Comparison of ENCODE assay signal across 14 cellular contexts in the genomic region with DNA sequence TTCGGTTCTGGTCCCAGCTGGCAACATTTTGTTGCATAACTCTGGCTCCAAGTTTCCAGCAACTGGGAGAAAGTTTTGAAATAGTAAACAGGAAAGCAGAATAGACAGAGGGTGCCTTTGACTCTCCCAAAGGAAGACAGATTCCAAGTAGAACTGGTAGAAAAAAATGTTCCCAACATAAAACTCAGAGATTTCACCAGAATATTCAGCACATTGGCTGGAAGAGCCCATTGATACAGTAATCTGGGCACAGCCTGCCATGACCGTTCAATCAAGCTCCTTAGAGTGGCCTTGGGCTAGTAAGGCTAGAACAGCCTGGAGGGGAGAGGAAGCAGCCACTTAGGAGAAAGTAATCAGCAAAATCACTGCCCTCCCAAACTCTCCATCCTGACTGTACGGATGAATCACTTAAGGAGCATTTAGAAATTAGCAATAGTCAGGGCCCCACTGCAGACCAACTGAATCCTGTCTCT.
DNase-seq lines count a peak whose midpoint lies in the region; ATAC-seq and TF ChIP-seq lines count a peak whose summit lies in the region.
"Had no signal": no experiment of that assay in that cellular context is flagged by ENCODE, and none has a peak within 500 bp of the region (broad histone marks: within the 10 kb centered on the region; RNA-seq: fewer than 3 reads in every experiment).

No MANE protein-coding gene starts in this region.

- no peaks in the 10 kb centered on the region for H3K4me1 Mint-ChIP-seq in GM23338

- intact Hi-C loops in left cardiac atrium (cut with DNase I) = loop anchor here in 1 of 2 donors (10.0 kb wide), 1 partner anchor 216 kb away; a partner anchor contains a TSS
- intact Hi-C loops in sigmoid colon (cut with DNase I) = no loop called here

- peaks cover 0 to 11% (median 8%) of the 10 kb centered on the region in 4 donors for H3K4me1 ChIP-seq in sigmoid colon
- no peaks in the 10 kb centered on the region for H3K4me1 ChIP-seq in GM23338 (ENCODE audit: insufficient read depth)

- ATAC-seq in left cardiac atrium = peak; percentile 67 to 72
- ATAC-seq in GM21529 (IDR thresholded peaks at IDR 0.05; ENCODE audit: unreplicated experiment) = no peak
- no peak for ATAC-seq in HG03469 (IDR thresholded peaks at IDR 0.05; ENCODE audit: unreplicated experiment)
- no peak for ATAC-seq in GM23338

- TF ChIP-seq CTCF in sigmoid colon (IDR thresholded peaks at IDR 0.05) (no peak), GM23338 (conservative IDR thresholded peaks at IDR 0.05; ENCODE audit: low read depth in 2 of 2) (no peak)

- H3K4me3 ChIP-seq in sigmoid colon (no peak overlapping the region), GM23338 (no peak overlapping the region)

- no peaks in the 10 kb centered on the region for H3K36me3 ChIP-seq in sigmoid colon
- no peaks in the 10 kb centered on the region for H3K36me3 ChIP-seq in GM23338 (ENCODE audit: insufficient read depth)

- H3K36me3 Mint-ChIP-seq in GM23338 (ENCODE audit: low read depth) = peaks cover 13% of the 10 kb centered on the region

- no peaks in the 10 kb centered on the region for H3K9me3 ChIP-seq in sigmoid colon

- no peaks in the 10 kb centered on the region for H4K20me1 ChIP-seq in GM23338 (replicated peaks; ENCODE audit: insufficient read depth)

- H3K27ac Mint-ChIP-seq in GM23338 = no peak overlapping the region

- H3K27me3 Mint-ChIP-seq in GM23338 (ENCODE audit: insufficient read depth, low read depth, poor library complexity) = no peaks in the 10 kb centered on the region

- TF ChIP-seq POLR2A in sigmoid colon (IDR thresholded peaks at IDR 0.05) = no peak

- no peaks in the 10 kb centered on the region for H3K79me2 ChIP-seq in GM23338 (replicated peaks; ENCODE audit: insufficient read depth)

- H3K4me3 Mint-ChIP-seq in GM23338 = no peak overlapping the region

- H3K9me3 Mint-ChIP-seq in GM23338 = peaks cover 20% of the 10 kb centered on the region

- WGBS in sigmoid colon, 2 donors = 73 to 74% methylated on average over 3 of the region's 3 CpGs

- H3K4me2 ChIP-seq in GM23338 = no peak overlapping the region

- TF ChIP-seq EP300 in sigmoid colon (IDR thresholded peaks at IDR 0.05) = peak in 1 of 4 donors; percentile 10

- peak overlapping the region; percentile 61 to 65 (median 64) for H3K27ac ChIP-seq in sigmoid colon
- H3K27ac ChIP-seq in GM23338 (ENCODE audit: low read depth) = no peak overlapping the region
- H3K27ac ChIP-seq: C4-2B had no signal

- H3K9me2 ChIP-seq in GM23338 (ENCODE audit: insufficient read depth) = peaks cover 4% of the 10 kb centered on the region; the same call in 1 of the 2 replicates

- peak; percentile 89 for DNase-seq in EH (ENCODE audit: low read depth)
- peak; percentile 44 for DNase-seq in astrocyte of the hippocampus (ENCODE audit: low read depth, low spot score)
- no peak for DNase-seq in left cardiac atrium
- DNase-seq in sigmoid colon = no peak
- no peak for DNase-seq in NCI-H526 (lab: John Stamatoyannopoulos, UW)
- DNase-seq in GM23338 (ENCODE audit: low spot score) = no peak
- DNase-seq: activated T-cell treated with anti-CD3 and anti-CD28 coated beads, Interleukin-2, amount 50 U/mL, for 48 hours; effector CD4-positive, alpha-beta T cell; Kasumi-1; NCI-H748 treated with DMSO at 0.1 percent for 48 hours; stimulated activated CD4-positive, alpha-beta T cell treated with anti-CD3 and anti-CD28 coated beads, Interleukin-2, amount 100 ng/mL, for 48 hours had no signal

- H3K27me3 ChIP-seq in sigmoid colon (no peaks in the 10 kb centered on the region), GM23338 (ENCODE audit: insufficient read depth) (no peaks in the 10 kb centered on the region)

- no peaks in the 10 kb centered on the region for H3F3A ChIP-seq in GM23338 (replicated peaks; ENCODE audit: low read depth)

- H2AFZ ChIP-seq in GM23338 = no peak overlapping the region

TF ChIP-seq in GM23338, 12 proteins besides CTCF, POLR2A, EP300 and RAD21 (continues in another document):
- TF ChIP-seq JUNB (IDR thresholded peaks at IDR 0.05; ENCODE audit: unreplicated experiment) = no peak
- TF ChIP-seq STAT1 (IDR thresholded peaks at IDR 0.05; ENCODE audit: unreplicated experiment) = no peak
- no peak for TF ChIP-seq CREB1 (CRISPR knock-in tag; IDR thresholded peaks at IDR 0.05; ENCODE audit: low read depth)
- TF ChIP-seq EZH2 (IDR thresholded peaks at IDR 0.05; ENCODE audit: low read depth, unreplicated experiment) = no peak
- TF ChIP-seq NANOG (IDR thresholded peaks at IDR 0.05; ENCODE audit: borderline replicate concordance) = no peak
- TF ChIP-seq ZNF331 (CRISPR knock-in tag; IDR thresholded peaks at IDR 0.05; ENCODE audit: low read depth) = no peak
- TF ChIP-seq, protein P1, sequence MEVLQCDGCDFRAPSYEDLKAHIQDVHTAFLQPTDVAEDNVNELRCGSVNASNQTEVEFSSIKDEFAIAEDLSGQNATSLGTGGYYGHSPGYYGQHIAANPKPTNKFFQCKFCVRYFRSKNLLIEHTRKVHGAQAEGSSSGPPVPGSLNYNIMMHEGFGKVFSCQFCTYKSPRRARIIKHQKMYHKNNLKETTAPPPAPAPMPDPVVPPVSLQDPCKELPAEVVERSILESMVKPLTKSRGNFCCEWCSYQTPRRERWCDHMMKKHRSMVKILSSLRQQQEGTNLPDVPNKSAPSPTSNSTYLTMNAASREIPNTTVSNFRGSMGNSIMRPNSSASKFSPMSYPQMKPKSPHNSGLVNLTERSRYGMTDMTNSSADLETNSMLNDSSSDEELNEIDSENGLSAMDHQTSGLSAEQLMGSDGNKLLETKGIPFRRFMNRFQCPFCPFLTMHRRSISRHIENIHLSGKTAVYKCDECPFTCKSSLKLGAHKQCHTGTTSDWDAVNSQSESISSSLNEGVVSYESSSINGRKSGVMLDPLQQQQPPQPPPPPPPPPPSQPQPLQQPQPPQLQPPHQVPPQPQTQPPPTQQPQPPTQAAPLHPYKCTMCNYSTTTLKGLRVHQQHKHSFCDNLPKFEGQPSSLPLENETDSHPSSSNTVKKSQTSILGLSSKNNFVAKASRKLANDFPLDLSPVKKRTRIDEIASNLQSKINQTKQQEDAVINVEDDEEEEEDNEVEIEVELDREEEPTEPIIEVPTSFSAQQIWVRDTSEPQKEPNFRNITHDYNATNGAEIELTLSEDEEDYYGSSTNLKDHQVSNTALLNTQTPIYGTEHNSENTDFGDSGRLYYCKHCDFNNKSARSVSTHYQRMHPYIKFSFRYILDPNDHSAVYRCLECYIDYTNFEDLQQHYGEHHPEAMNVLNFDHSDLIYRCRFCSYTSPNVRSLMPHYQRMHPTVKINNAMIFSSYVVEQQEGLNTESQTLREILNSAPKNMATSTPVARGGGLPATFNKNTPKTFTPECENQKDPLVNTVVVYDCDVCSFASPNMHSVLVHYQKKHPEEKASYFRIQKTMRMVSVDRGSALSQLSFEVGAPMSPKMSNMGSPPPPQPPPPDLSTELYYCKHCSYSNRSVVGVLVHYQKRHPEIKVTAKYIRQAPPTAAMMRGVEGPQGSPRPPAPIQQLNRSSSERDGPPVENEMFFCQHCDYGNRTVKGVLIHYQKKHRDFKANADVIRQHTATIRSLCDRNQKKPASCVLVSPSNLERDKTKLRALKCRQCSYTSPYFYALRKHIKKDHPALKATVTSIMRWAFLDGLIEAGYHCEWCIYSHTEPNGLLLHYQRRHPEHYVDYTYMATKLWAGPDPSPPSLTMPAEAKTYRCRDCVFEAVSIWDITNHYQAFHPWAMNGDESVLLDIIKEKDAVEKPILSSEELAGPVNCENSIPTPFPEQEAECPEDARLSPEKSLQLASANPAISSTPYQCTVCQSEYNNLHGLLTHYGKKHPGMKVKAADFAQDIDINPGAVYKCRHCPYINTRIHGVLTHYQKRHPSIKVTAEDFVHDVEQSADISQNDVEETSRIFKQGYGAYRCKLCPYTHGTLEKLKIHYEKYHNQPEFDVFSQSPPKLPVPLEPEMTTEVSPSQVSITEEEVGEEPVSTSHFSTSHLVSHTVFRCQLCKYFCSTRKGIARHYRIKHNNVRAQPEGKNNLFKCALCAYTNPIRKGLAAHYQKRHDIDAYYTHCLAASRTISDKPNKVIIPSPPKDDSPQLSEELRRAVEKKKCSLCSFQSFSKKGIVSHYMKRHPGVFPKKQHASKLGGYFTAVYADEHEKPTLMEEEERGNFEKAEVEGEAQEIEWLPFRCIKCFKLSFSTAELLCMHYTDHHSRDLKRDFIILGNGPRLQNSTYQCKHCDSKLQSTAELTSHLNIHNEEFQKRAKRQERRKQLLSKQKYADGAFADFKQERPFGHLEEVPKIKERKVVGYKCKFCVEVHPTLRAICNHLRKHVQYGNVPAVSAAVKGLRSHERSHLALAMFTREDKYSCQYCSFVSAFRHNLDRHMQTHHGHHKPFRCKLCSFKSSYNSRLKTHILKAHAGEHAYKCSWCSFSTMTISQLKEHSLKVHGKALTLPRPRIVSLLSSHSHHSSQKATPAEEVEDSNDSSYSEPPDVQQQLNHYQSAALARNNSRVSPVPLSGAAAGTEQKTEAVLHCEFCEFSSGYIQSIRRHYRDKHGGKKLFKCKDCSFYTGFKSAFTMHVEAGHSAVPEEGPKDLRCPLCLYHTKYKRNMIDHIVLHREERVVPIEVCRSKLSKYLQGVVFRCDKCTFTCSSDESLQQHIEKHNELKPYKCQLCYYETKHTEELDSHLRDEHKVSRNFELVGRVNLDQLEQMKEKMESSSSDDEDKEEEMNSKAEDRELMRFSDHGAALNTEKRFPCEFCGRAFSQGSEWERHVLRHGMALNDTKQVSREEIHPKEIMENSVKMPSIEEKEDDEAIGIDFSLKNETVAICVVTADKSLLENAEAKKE (CRISPR knock-in tag; IDR thresholded peaks at IDR 0.05) = no peak

Comparison
In these comparisons a context has a peak if more than half of its experiments do, and no peak if none do; other contexts are left out.
1. DNase-seq: peak in EH (single experiment) and astrocyte of the hippocampus (single experiment); none in left cardiac atrium (single experiment), sigmoid colon (single experiment), NCI-H526 (0 of 2) and GM23338 (single experiment).
2. ATAC-seq: peak in left cardiac atrium (2 of 2); none in GM21529 (single experiment), HG03469 (single experiment) and GM23338 (single experiment).